10 cellular contexts compared by ENCODE assay signal in genomic region chr17:4785311-4786110, GRCh38. TPM values are rescaled to one million over a fixed set of nuclear protein-coding genes. Genes with fewer than 3 reads are reported as not detected.
DNase-seq lines count a peak whose midpoint lies in the region; ATAC-seq and TF ChIP-seq lines count a peak whose summit lies in the region.
"Had no signal": no experiment of that assay in that cellular context is flagged by ENCODE, and none has a peak within 500 bp of the region (broad histone marks: within the 10 kb centered on the region; RNA-seq: fewer than 3 reads in every experiment).

No MANE protein-coding gene starts in this region.

- peaks cover 23% of the 10 kb centered on the region for H3K27me3 ChIP-seq in GM23248 (replicated peaks; ENCODE audit: insufficient read depth)

- peaks cover 13% of the 10 kb centered on the region for H3K36me3 Mint-ChIP-seq in dendritic cell treated with granulocyte-macrophage colony-stimulating factor and Interleukin-4, amounts not matched to agents 40 ng/mL and 50 ng/mL, for 4 days (ENCODE audit: low read depth)
- H3K36me3 Mint-ChIP-seq in nephron (ENCODE audit: low read depth): no peaks in the 10 kb centered on the region

- H3K27ac Mint-ChIP-seq in dendritic cell treated with granulocyte-macrophage colony-stimulating factor and Interleukin-4, amounts not matched to agents 40 ng/mL and 50 ng/mL, for 4 days: peak overlapping the region; percentile 53
- H3K27ac Mint-ChIP-seq in nephron: peak overlapping the region in 2 of 3 experiments; percentile 60 to 89

- no peak for TF ChIP-seq CTCF in AG10803 (conservative IDR thresholded peaks at IDR 0.05; ENCODE audit: low read length)
- TF ChIP-seq CTCF in nephron (IDR thresholded peaks at IDR 0.05; ENCODE audit: unreplicated experiment in 3 of 3): no peak

- no peak overlapping the region for H3K27ac ChIP-seq in GM23248
- H3K27ac ChIP-seq: pancreas had no signal

- peaks cover 63% of the 10 kb centered on the region for H3K27me3 Mint-ChIP-seq in dendritic cell treated with granulocyte-macrophage colony-stimulating factor and Interleukin-4, amounts not matched to agents 40 ng/mL and 50 ng/mL, for 4 days
- peaks cover 9% of the 10 kb centered on the region for H3K27me3 Mint-ChIP-seq in nephron (ENCODE audit: low read depth)

- H2AFZ ChIP-seq in GM23248: peak overlapping the region; percentile 84

- H3K4me3 ChIP-seq in AG10803 (ENCODE audit: low read length) (peak overlapping the region; percentile 17), GM23248 (peak overlapping the region; percentile 64)

- no peaks in the 10 kb centered on the region for H3K9me3 Mint-ChIP-seq in dendritic cell treated with granulocyte-macrophage colony-stimulating factor and Interleukin-4, amounts not matched to agents 40 ng/mL and 50 ng/mL, for 4 days
- H3K9me3 Mint-ChIP-seq in nephron: no peaks in the 10 kb centered on the region

- H3K4me3 Mint-ChIP-seq in dendritic cell treated with granulocyte-macrophage colony-stimulating factor and Interleukin-4, amounts not matched to agents 40 ng/mL and 50 ng/mL, for 4 days: peak overlapping the region; percentile 63
- H3K4me3 Mint-ChIP-seq in nephron: peak overlapping the region in 1 of 3 experiments; percentile 29

- peaks cover 19% of the 10 kb centered on the region; the same call in 1 of the 2 replicates for H3K4me1 ChIP-seq in GM23248 (ENCODE audit: insufficient read depth)

- no peaks in the 10 kb centered on the region for H3K9me2 ChIP-seq in GM23248 (ENCODE audit: insufficient read depth)

- in situ Hi-C loops in GM23248 (cut with MboI): no loop called here

- no peak for ATAC-seq in left lobe of liver
- ATAC-seq: pancreas had no signal

- H3K4me2 ChIP-seq in GM23248 (ENCODE audit: unreplicated experiment): peak overlapping the region; percentile 88

- intact Hi-C loops in dendritic cell treated with granulocyte-macrophage colony-stimulating factor and Interleukin-4, amounts not matched to agents 40 ng/mL and 50 ng/mL, for 4 days (cut with micrococcal nuclease): loop anchor here (2.0 to 5.0 kb wide), 2 partner anchors 15 to 53 kb away; partner anchors contain the start of genes MED11 and TM4SF5

- peaks cover 12% of the 10 kb centered on the region for H3F3A ChIP-seq in GM23248 (ENCODE audit: insufficient read depth)

- DNase-seq in AG10803 (ENCODE audit: low read depth) (no peak), GM23248 (peak; percentile 50), islet precursor cell (no peak), SHP77 (lab: John Stamatoyannopoulos, UW) (no peak), HuH-7.5 (ENCODE audit: low spot score) (no peak), left lobe of liver (ENCODE audit: low spot score) (no peak)
- DNase-seq: NK-92 treated with Interleukin-12 subunit alpha and Interleukin-12 subunit beta, amount 100 ng/mL, for 24 hours had no signal

- H3K9me3 ChIP-seq in GM23248 (ENCODE audit: low read depth): no peaks in the 10 kb centered on the region
- H3K9me3 ChIP-seq: pancreas had no signal

- 10 to 15% methylated on average over 52 to 61 of the region's 61 CpGs for WGBS in GM23248 (ENCODE audit: low coverage in 1 of 2, low lambda C conversion rate in 2 of 2, missing lambda C conversion rate in 2 of 2), 2 experiments

- no peaks in the 10 kb centered on the region for H3K79me2 ChIP-seq in GM23248 (ENCODE audit: insufficient read depth)

- peak overlapping the region; percentile 6; the same call in 1 of the 2 replicates for H3K9ac ChIP-seq in GM23248

- H4K20me1 ChIP-seq in GM23248 (ENCODE audit: insufficient read depth): no peaks in the 10 kb centered on the region

- H3K4me1 Mint-ChIP-seq in dendritic cell treated with granulocyte-macrophage colony-stimulating factor and Interleukin-4, amounts not matched to agents 40 ng/mL and 50 ng/mL, for 4 days (ENCODE audit: low read depth): peaks cover 58% of the 10 kb centered on the region
- peaks cover 25% of the 10 kb centered on the region for H3K4me1 Mint-ChIP-seq in nephron

- no peaks in the 10 kb centered on the region for H3K36me3 ChIP-seq in GM23248 (ENCODE audit: low read depth)
- H3K36me3 ChIP-seq: pancreas had no signal

RNA-seq across cellular contexts. Expression of gene VMO1, which starts 0.7 kb away (rescaled TPM):
- total RNA-seq in GM23248 (2014; rRNA removed; shearing (Covaris generic)): not detected in 2 replicates
- polyA plus RNA-seq in GM23248 (2016; fragmentation: Nextera tagmentation; extraction: Ambion mirVana): 0.63 and 0.93 TPM in 2 replicates
- total RNA-seq in left lobe of liver: 8.2 TPM

RNA-seq across cellular contexts. Expression of gene GLTPD2, which starts 3.3 kb away (rescaled TPM):
- 2.2 TPM in 1 of 2 replicates, not detected in the other for total RNA-seq in GM23248 (2014; rRNA removed; shearing (Covaris generic))
- polyA plus RNA-seq in GM23248 (2016; fragmentation: Nextera tagmentation; extraction: Ambion mirVana): 0.50 and 0.61 TPM in 2 replicates
- 28.0 TPM for total RNA-seq in left lobe of liver

RNA-seq across cellular contexts. Expression of gene PSMB6, which starts 10.5 kb away (rescaled TPM):
- 92.1 and 148 TPM in 2 replicates for total RNA-seq in GM23248 (2014; rRNA removed; shearing (Covaris generic))
- polyA plus RNA-seq in GM23248 (2016; fragmentation: Nextera tagmentation; extraction: Ambion mirVana): 308 and 315 TPM in 2 replicates
- 79.1 TPM for total RNA-seq in left lobe of liver

RNA-seq across cellular contexts. Expression of gene TM4SF5, which starts 13.8 kb away (rescaled TPM):
- total RNA-seq in GM23248 (2014; rRNA removed; shearing (Covaris generic)): not detected in 2 replicates
- polyA plus RNA-seq in GM23248 (2016; fragmentation: Nextera tagmentation; extraction: Ambion mirVana): not detected in 2 replicates
- total RNA-seq in left lobe of liver: 79.0 TPM
